21 cellular contexts compared by ENCODE assay signal in genomic region chr14:98694541-98694940, GRCh38.
DNase-seq lines count a peak whose midpoint lies in the region; ATAC-seq, FAIRE-seq and TF ChIP-seq lines count a peak whose summit lies in the region.
"Had no signal": no experiment of that assay in that cellular context is flagged by ENCODE, and none has a peak within 500 bp of the region (broad histone marks: within the 10 kb centered on the region; RNA-seq: fewer than 3 reads in every experiment).

No MANE protein-coding gene starts in this region.

- intact Hi-C loops in HepG2 (cut with micrococcal nuclease; ENCODE audit: unreplicated experiment) (no loop called here), right lobe of liver (cut with DNase I) (no loop called here), psoas muscle (cut with DNase I) (no loop called here)

- H3K79me2 ChIP-seq in HepG2 (ENCODE audit: insufficient read depth, low read length) = no peaks in the 10 kb centered on the region

- ATAC-seq in HepG2 (no peak), right lobe of liver (no peak), psoas muscle (no peak)
- ATAC-seq: CD8-positive, alpha-beta T cell; GM12878 had no signal

- peaks cover 49% of the 10 kb centered on the region for H3K9me3 ChIP-seq in HepG2 (ENCODE audit: low read length)
- H3K9me3 ChIP-seq in right lobe of liver = no peaks in the 10 kb centered on the region
- no peaks in the 10 kb centered on the region for H3K9me3 ChIP-seq in psoas muscle
- H3K9me3 ChIP-seq: BLaER1 had no signal

- DNase-seq in HepG2 (ENCODE audit: low spot score) (no peak), right lobe of liver (no peak), bronchial epithelial cell (ENCODE audit: low read depth) (peak; percentile 53), kidney tubule cell (ENCODE audit: low spot score) (peak; percentile 2), psoas muscle (no peak), COR-L47 (lab: John Stamatoyannopoulos, UW) (no peak)
- DNase-seq: CD4-positive, CD25-positive, alpha-beta regulatory T cell; CD8-positive, alpha-beta T cell; DMS 273 treated with DMSO at 0.1 percent for 48 hours; DMS79; EL; GDM1; GM23248; H7; HCEC 1CT had no signal

- H3K4me2 ChIP-seq in HepG2 (ENCODE audit: low read depth, low read length) = no peak overlapping the region
- H3K4me2 ChIP-seq: BLaER1 had no signal

- no peak for TF ChIP-seq RAD21 in HepG2 (CRISPR knock-in tag; IDR thresholded peaks at IDR 0.05)

- FAIRE-seq in HepG2 (lab: Jason Lieb, UNC) (no peak), bronchial epithelial cell (lab: Jason Lieb, UNC) (no peak)
- FAIRE-seq: D721Med, GM12878, GM19239, H1 had no signal

- H2AFZ ChIP-seq in HepG2 (ENCODE audit: low read length) = no peak overlapping the region
- H2AFZ ChIP-seq: GM23248 had no signal

- CTCF ChIA-PET in HepG2 (lab: Yijun Ruan, JAX; ENCODE audit: low intra/inter-chr PET ratio, low total read pairs) = no interaction called here

- TF ChIP-seq EP300 in HepG2 (IDR thresholded peaks at IDR 0.05; ENCODE audit: low read depth in 2 of 2, low read length in 2 of 2) (no peak), HepG2 (CRISPR knock-in tag; IDR thresholded peaks at IDR 0.05; ENCODE audit: borderline replicate concordance) (no peak)

- H3K4me3 ChIP-seq in HepG2 (replicated peaks in 1 of 3; ENCODE audit: insufficient read depth in 1 of 3, low read depth in 2 of 3, low read length in 3 of 3) = no peak overlapping the region
- no peak overlapping the region for H3K4me3 ChIP-seq in right lobe of liver
- no peak overlapping the region for H3K4me3 ChIP-seq in bronchial epithelial cell (ENCODE audit: low read depth, low read length)
- no peak overlapping the region for H3K4me3 ChIP-seq in psoas muscle
- H3K4me3 ChIP-seq: BLaER1, GM12878, GM23248 had no signal

- in situ Hi-C loops in HepG2 (cut with HindIII; ENCODE audit: extremely low pct_ligation_motif_present, low pct_unique_long_range_greater_than_20kb) = no loop called here

- H3K36me3 ChIP-seq in HepG2 (replicated peaks in 1 of 2; ENCODE audit: control insufficient read depth in 1 of 2, insufficient read depth in 2 of 2, low read length in 2 of 2) = no peaks in the 10 kb centered on the region; a peak in 1 of 5 replicates
- H3K36me3 ChIP-seq in right lobe of liver = no peaks in the 10 kb centered on the region
- H3K36me3 ChIP-seq in bronchial epithelial cell (ENCODE audit: control insufficient read depth, insufficient read depth, low read length) = no peaks in the 10 kb centered on the region
- no peaks in the 10 kb centered on the region for H3K36me3 ChIP-seq in psoas muscle (ENCODE audit: insufficient read depth in 1 of 2, low read depth in 1 of 2)
- H3K36me3 ChIP-seq: BLaER1 had no signal

- TF ChIP-seq POLR2A in HepG2 (IDR thresholded peaks at IDR 0.05; ENCODE audit: insufficient read depth in 1 of 2, low read depth in 2 of 2, low read length in 2 of 2) = no peak
- TF ChIP-seq POLR2A in right lobe of liver (IDR thresholded peaks at IDR 0.05) = no peak

- no peaks in the 10 kb centered on the region for H3K4me1 ChIP-seq in HepG2 (ENCODE audit: insufficient read depth, low read length)
- no peaks in the 10 kb centered on the region for H3K4me1 ChIP-seq in right lobe of liver
- H3K4me1 ChIP-seq in psoas muscle = no peaks in the 10 kb centered on the region
- H3K4me1 ChIP-seq: BLaER1 had no signal

- H3K27me3 ChIP-seq in HepG2 (ENCODE audit: control insufficient read depth in 1 of 2, insufficient read depth in 2 of 2, low read length in 2 of 2) (no peaks in the 10 kb centered on the region), right lobe of liver (no peaks in the 10 kb centered on the region), bronchial epithelial cell (ENCODE audit: control insufficient read depth, insufficient read depth, low read length) (no peaks in the 10 kb centered on the region), psoas muscle (ENCODE audit: insufficient read depth in 3 of 3, low read length in 2 of 3) (no peaks in the 10 kb centered on the region)
- H3K27me3 ChIP-seq: BLaER1 had no signal

- no peak overlapping the region for H3K9ac ChIP-seq in HepG2 (ENCODE audit: insufficient read depth, low read depth, low read length)
- H3K9ac ChIP-seq: BLaER1, GM23248 had no signal

- no TSS peak for BruUV-seq in HepG2 (replicated peaks; lab: Mats Ljungman, UMichigan)

- no peaks in the 10 kb centered on the region for H4K20me1 ChIP-seq in HepG2 (ENCODE audit: insufficient read depth, low read length)
- H4K20me1 ChIP-seq: BLaER1 had no signal

- POLR2A ChIA-PET in HepG2 (lab: Yijun Ruan, JAX) = no interaction called here

- TF ChIP-seq CTCF in HepG2 (CRISPR knock-in tag; IDR thresholded peaks at IDR 0.05) (no peak), right lobe of liver (IDR thresholded peaks at IDR 0.05) (no peak), bronchial epithelial cell (IDR thresholded peaks at IDR 0.05; ENCODE audit: insufficient read depth, low read length, severe bottlenecking) (no peak), psoas muscle (IDR thresholded peaks at IDR 0.05) (no peak)

- no peak overlapping the region for H3K27ac ChIP-seq in HepG2 (ENCODE audit: extremely low read length, insufficient read depth, low read length)
- H3K27ac ChIP-seq in right lobe of liver = no peak overlapping the region
- H3K27ac ChIP-seq in psoas muscle = no peak overlapping the region
- H3K27ac ChIP-seq: BLaER1, C4-2B, GM23248 had no signal

TF ChIP-seq in HepG2, 621 proteins besides CTCF, POLR2A, EP300 and RAD21:
- TF ChIP-seq, protein P1, sequence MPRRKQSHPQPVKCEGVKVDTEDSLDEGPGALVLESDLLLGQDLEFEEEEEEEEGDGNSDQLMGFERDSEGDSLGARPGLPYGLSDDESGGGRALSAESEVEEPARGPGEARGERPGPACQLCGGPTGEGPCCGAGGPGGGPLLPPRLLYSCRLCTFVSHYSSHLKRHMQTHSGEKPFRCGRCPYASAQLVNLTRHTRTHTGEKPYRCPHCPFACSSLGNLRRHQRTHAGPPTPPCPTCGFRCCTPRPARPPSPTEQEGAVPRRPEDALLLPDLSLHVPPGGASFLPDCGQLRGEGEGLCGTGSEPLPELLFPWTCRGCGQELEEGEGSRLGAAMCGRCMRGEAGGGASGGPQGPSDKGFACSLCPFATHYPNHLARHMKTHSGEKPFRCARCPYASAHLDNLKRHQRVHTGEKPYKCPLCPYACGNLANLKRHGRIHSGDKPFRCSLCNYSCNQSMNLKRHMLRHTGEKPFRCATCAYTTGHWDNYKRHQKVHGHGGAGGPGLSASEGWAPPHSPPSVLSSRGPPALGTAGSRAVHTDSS (CRISPR knock-in tag; conservative IDR thresholded peaks at IDR 0.05) = no peak
- TF ChIP-seq CEBPB (IDR thresholded peaks at IDR 0.05; ENCODE audit: borderline replicate concordance, low read depth, low read length) (peak; percentile 52; the same call in 1 of the 2 replicates), NFKBIZ (CRISPR knock-in tag; IDR thresholded peaks at IDR 0.05) (no peak), E2F2 (CRISPR knock-in tag; IDR thresholded peaks at IDR 0.05; ENCODE audit: borderline replicate concordance) (no peak), RBM39 (IDR thresholded peaks at IDR 0.05; ENCODE audit: low read depth, low read length, poor library complexity, severe bottlenecking) (no peak)

Comparison
In these comparisons a context has a peak if more than half of its experiments do, and no peak if none do; other contexts are left out.
1. DNase-seq: peak in bronchial epithelial cell (single experiment) and kidney tubule cell (single experiment); none in HepG2 (single experiment), right lobe of liver (0 of 3), psoas muscle (0 of 2) and COR-L47 (single experiment).